Comparison of ENCODE assay signal across 10 cellular contexts in genomic region chr11:36361901-36362391, GRCh38.
DNase-seq lines count a peak whose midpoint lies in the region; ATAC-seq and TF ChIP-seq lines count a peak whose summit lies in the region.
"Had no signal": no experiment of that assay in that cellular context is flagged by ENCODE, and none has a peak within 500 bp of the region (broad histone marks: within the 10 kb centered on the region; RNA-seq: fewer than 3 reads in every experiment).

No MANE protein-coding gene starts in this region.

- H3K27me3 ChIP-seq in iPS-18a (ENCODE audit: control insufficient read depth, insufficient read depth, low read length) = peaks cover 23% of the 10 kb centered on the region

- no peaks in the 10 kb centered on the region for H3K36me3 ChIP-seq in iPS-18a (ENCODE audit: control insufficient read depth, low read depth, low read length)

- no peak for TF ChIP-seq CTCF in activated CD8-positive, alpha-beta T cell treated with anti-CD3 and anti-CD28 coated beads for 36 hours (IDR thresholded peaks at IDR 0.05)
- TF ChIP-seq CTCF in type B pancreatic cell (conservative IDR thresholded peaks at IDR 0.05) (no peak), glutamatergic neuron (IDR thresholded peaks at IDR 0.05; ENCODE audit: partially characterized antibody, unreplicated experiment) (no peak)

- CTCF ChIA-PET in activated CD8-positive, alpha-beta T cell treated with anti-CD3 and anti-CD28 coated beads for 36 hours (lab: Charles Lee) = no interaction called here
- CTCF ChIA-PET in activated CD8-positive, alpha-beta T cell treated with anti-CD3 and anti-CD28 coated beads, Interleukin-2, amount 10 ng/mL, durations not matched to agents 7 days and 5 days (lab: Charles Lee) = no interaction called here

- peaks cover 27% of the 10 kb centered on the region for H3K4me1 Mint-ChIP-seq in activated CD8-positive, alpha-beta T cell treated with anti-CD3 and anti-CD28 coated beads for 36 hours (ENCODE audit: low read depth)
- H3K4me1 Mint-ChIP-seq in activated CD8-positive, alpha-beta T cell treated with anti-CD3 and anti-CD28 coated beads, Interleukin-2, amount 10 ng/mL, durations not matched to agents 7 days and 5 days (ENCODE audit: low read depth) = peaks cover 38% of the 10 kb centered on the region
- peaks cover 15% of the 10 kb centered on the region for H3K4me1 Mint-ChIP-seq in activated T-helper 17 cell treated with anti-CD3 and anti-CD28 coated beads, Interleukin-2, amount 50 U/mL, for 72 hours
- H3K4me1 Mint-ChIP-seq in type B pancreatic cell (ENCODE audit: unreplicated experiment) (peaks cover 39% of the 10 kb centered on the region), glutamatergic neuron (ENCODE audit: low read depth, unreplicated experiment) (peaks cover 14% of the 10 kb centered on the region)

- H3K9ac ChIP-seq in iPS-18a (ENCODE audit: low read length) = no peak overlapping the region

- H3K4me3 Mint-ChIP-seq in activated CD8-positive, alpha-beta T cell treated with anti-CD3 and anti-CD28 coated beads for 36 hours = peak overlapping the region; percentile 13
- H3K4me3 Mint-ChIP-seq in activated CD8-positive, alpha-beta T cell treated with anti-CD3 and anti-CD28 coated beads, Interleukin-2, amount 10 ng/mL, durations not matched to agents 7 days and 5 days = no peak overlapping the region
- peak overlapping the region; percentile 62 for H3K4me3 Mint-ChIP-seq in activated T-helper 17 cell treated with anti-CD3 and anti-CD28 coated beads, Interleukin-2, amount 50 U/mL, for 72 hours
- H3K4me3 Mint-ChIP-seq in type B pancreatic cell = peak overlapping the region; percentile 78
- H3K4me3 Mint-ChIP-seq in glutamatergic neuron (ENCODE audit: unreplicated experiment) = no peak overlapping the region

- H3K36me3 Mint-ChIP-seq in activated CD8-positive, alpha-beta T cell treated with anti-CD3 and anti-CD28 coated beads for 36 hours (ENCODE audit: low read depth) = no peaks in the 10 kb centered on the region
- no peaks in the 10 kb centered on the region for H3K36me3 Mint-ChIP-seq in activated CD8-positive, alpha-beta T cell treated with anti-CD3 and anti-CD28 coated beads, Interleukin-2, amount 10 ng/mL, durations not matched to agents 7 days and 5 days (ENCODE audit: low read depth)
- H3K36me3 Mint-ChIP-seq in activated T-helper 17 cell treated with anti-CD3 and anti-CD28 coated beads, Interleukin-2, amount 50 U/mL, for 72 hours (ENCODE audit: low read depth) = no peaks in the 10 kb centered on the region
- H3K36me3 Mint-ChIP-seq in type B pancreatic cell = no peaks in the 10 kb centered on the region
- H3K36me3 Mint-ChIP-seq in glutamatergic neuron (ENCODE audit: unreplicated experiment) = no peaks in the 10 kb centered on the region

- no peaks in the 10 kb centered on the region for H3K9me3 ChIP-seq in iPS-18a (ENCODE audit: control insufficient read depth, low read depth, low read length)

- peaks cover 25% of the 10 kb centered on the region for H3K4me1 ChIP-seq in iPS-18a (ENCODE audit: control insufficient read depth, low read depth, low read length)

- intact Hi-C loops in activated CD8-positive, alpha-beta T cell treated with anti-CD3 and anti-CD28 coated beads for 36 hours (cut with micrococcal nuclease) = no loop called here

- ATAC-seq in activated CD8-positive, alpha-beta T cell treated with anti-CD3 and anti-CD28 coated beads for 36 hours = no peak
- ATAC-seq in activated CD8-positive, alpha-beta T cell treated with anti-CD3 and anti-CD28 coated beads, Interleukin-2, amount 10 ng/mL, durations not matched to agents 7 days and 5 days = no peak
- ATAC-seq in activated T-helper 17 cell treated with anti-CD3 and anti-CD28 coated beads, Interleukin-2, amount 50 U/mL, for 72 hours (replicated peaks) = no peak
- no peak for ATAC-seq in HG02885 (IDR thresholded peaks at IDR 0.05; ENCODE audit: poor library complexity, unreplicated experiment)

- peak overlapping the region; percentile 37 for H3K4me3 ChIP-seq in iPS-18a (ENCODE audit: low read length)

- H3K9me3 Mint-ChIP-seq in activated CD8-positive, alpha-beta T cell treated with anti-CD3 and anti-CD28 coated beads for 36 hours = no peaks in the 10 kb centered on the region
- no peaks in the 10 kb centered on the region for H3K9me3 Mint-ChIP-seq in activated CD8-positive, alpha-beta T cell treated with anti-CD3 and anti-CD28 coated beads, Interleukin-2, amount 10 ng/mL, durations not matched to agents 7 days and 5 days (ENCODE audit: insufficient read depth)
- no peaks in the 10 kb centered on the region for H3K9me3 Mint-ChIP-seq in activated T-helper 17 cell treated with anti-CD3 and anti-CD28 coated beads, Interleukin-2, amount 50 U/mL, for 72 hours
- H3K9me3 Mint-ChIP-seq in type B pancreatic cell = no peaks in the 10 kb centered on the region
- peaks cover 3% of the 10 kb centered on the region for H3K9me3 Mint-ChIP-seq in glutamatergic neuron (ENCODE audit: unreplicated experiment)

- no peak overlapping the region for H3K27ac Mint-ChIP-seq in activated CD8-positive, alpha-beta T cell treated with anti-CD3 and anti-CD28 coated beads for 36 hours
- H3K27ac Mint-ChIP-seq in activated CD8-positive, alpha-beta T cell treated with anti-CD3 and anti-CD28 coated beads, Interleukin-2, amount 10 ng/mL, durations not matched to agents 7 days and 5 days = no peak overlapping the region
- no peak overlapping the region for H3K27ac Mint-ChIP-seq in activated T-helper 17 cell treated with anti-CD3 and anti-CD28 coated beads, Interleukin-2, amount 50 U/mL, for 72 hours
- H3K27ac Mint-ChIP-seq in type B pancreatic cell (peak overlapping the region; percentile 93), glutamatergic neuron (ENCODE audit: unreplicated experiment) (no peak overlapping the region)

- DNase-seq in activated CD8-positive, alpha-beta T cell treated with anti-CD3 and anti-CD28 coated beads for 36 hours = no peak
- DNase-seq in activated CD8-positive, alpha-beta T cell treated with anti-CD3 and anti-CD28 coated beads, Interleukin-2, amount 10 ng/mL, durations not matched to agents 7 days and 5 days = no peak
- no peak for DNase-seq in type B pancreatic cell (ENCODE audit: extremely low spot score, unreplicated experiment)
- DNase-seq in NCI-H2171 (lab: John Stamatoyannopoulos, UW) = no peak
- no peak for DNase-seq in glutamatergic neuron
- DNase-seq: caudate nucleus had no signal

- peaks cover 37% of the 10 kb centered on the region for H3K27me3 Mint-ChIP-seq in activated CD8-positive, alpha-beta T cell treated with anti-CD3 and anti-CD28 coated beads for 36 hours
- peaks cover 43% of the 10 kb centered on the region for H3K27me3 Mint-ChIP-seq in activated CD8-positive, alpha-beta T cell treated with anti-CD3 and anti-CD28 coated beads, Interleukin-2, amount 10 ng/mL, durations not matched to agents 7 days and 5 days (ENCODE audit: low read depth)
- H3K27me3 Mint-ChIP-seq in activated T-helper 17 cell treated with anti-CD3 and anti-CD28 coated beads, Interleukin-2, amount 50 U/mL, for 72 hours = peaks cover 4% of the 10 kb centered on the region
- H3K27me3 Mint-ChIP-seq in type B pancreatic cell (peaks cover 7% of the 10 kb centered on the region), glutamatergic neuron (ENCODE audit: unreplicated experiment) (peaks cover 2% of the 10 kb centered on the region)

- POLR2A ChIA-PET in activated CD8-positive, alpha-beta T cell treated with anti-CD3 and anti-CD28 coated beads for 36 hours (lab: Charles Lee) = no interaction called here
- POLR2A ChIA-PET in activated CD8-positive, alpha-beta T cell treated with anti-CD3 and anti-CD28 coated beads, Interleukin-2, amount 10 ng/mL, durations not matched to agents 7 days and 5 days (lab: Charles Lee) = no interaction called here

- H3K27ac ChIP-seq in iPS-18a (ENCODE audit: low read length) = no peak overlapping the region
- H3K27ac ChIP-seq: C4-2B had no signal

Comparison
In these comparisons a context has a peak if more than half of its experiments do, and no peak if none do; other contexts are left out.
1. H3K4me3 Mint-ChIP-seq: peak in activated CD8-positive, alpha-beta T cell treated with anti-CD3 and anti-CD28 coated beads for 36 hours (single experiment), activated T-helper 17 cell treated with anti-CD3 and anti-CD28 coated beads, Interleukin-2, amount 50 U/mL, for 72 hours (single experiment) and type B pancreatic cell (single experiment); none in activated CD8-positive, alpha-beta T cell treated with anti-CD3 and anti-CD28 coated beads, Interleukin-2, amount 10 ng/mL, durations not matched to agents 7 days and 5 days (single experiment) and glutamatergic neuron (single experiment).